ENCODE assay signal across 24 cellular contexts in the genomic region with DNA sequence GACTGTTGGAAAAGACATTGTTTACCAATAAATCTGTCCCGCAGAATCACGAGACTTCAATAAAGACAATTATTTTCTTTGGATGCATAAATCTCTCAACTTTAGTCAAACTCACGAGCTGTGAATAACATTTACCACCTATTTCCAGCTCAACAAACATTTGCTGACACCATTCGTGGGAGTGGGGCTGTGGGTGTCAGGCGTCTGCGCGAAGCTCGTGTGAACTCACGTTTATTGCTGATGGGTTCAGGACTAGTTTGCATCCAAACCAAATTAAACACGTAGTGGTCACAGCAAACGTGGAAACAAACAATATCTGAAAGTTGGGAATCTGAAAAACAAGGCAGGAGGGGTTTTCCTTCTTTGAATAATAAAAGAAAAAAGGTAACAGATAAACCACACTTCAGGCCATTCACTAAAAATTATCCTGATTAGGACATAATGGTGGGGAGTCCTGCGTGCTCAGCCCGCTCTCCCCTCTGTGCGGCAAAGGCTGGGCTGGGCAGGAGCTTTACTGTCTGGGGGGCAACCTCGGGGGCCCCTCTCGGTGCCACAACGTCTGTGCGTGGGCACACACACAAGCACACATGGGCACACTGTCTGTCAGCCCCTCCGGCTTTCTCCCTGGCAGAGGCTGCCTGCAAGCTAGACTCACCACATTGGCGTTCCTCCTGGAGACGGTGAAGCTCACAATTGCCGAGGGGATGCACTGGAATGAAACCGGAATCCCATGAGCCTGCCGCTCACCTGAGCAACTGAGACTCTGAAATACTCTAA. TPM values are rescaled to one million over a fixed set of nuclear protein-coding genes. Genes with fewer than 3 reads are reported as not detected.
"Had no signal": no experiment of that assay in that cellular context is flagged by ENCODE, and none has a peak within 500 bp of the region (broad histone marks: within the 10 kb centered on the region; RNA-seq: fewer than 3 reads in every experiment).

No MANE protein-coding gene starts in this region.

- DNase-seq: activated CD4-positive, alpha-beta T cell treated with anti-CD3 and anti-CD28 coated beads, Interleukin-2, amount 10 ng/mL, durations not matched to agents 24 days and 14 days; activated CD8-positive, alpha-beta T cell treated with anti-CD3 and anti-CD28 coated beads for 36 hours; activated naive CD4-positive, alpha-beta T cell treated with anti-CD3 and anti-CD28 coated beads for 36 hours; activated naive CD8-positive, alpha-beta T cell treated with anti-CD3 and anti-CD28 coated beads, Interleukin-2, amount 50 U/mL, for 24 hours; activated T-cell treated with anti-CD3 and anti-CD28 coated beads, Interleukin-2, amount 50 U/mL, for 24 hours; anterior cingulate cortex; central memory CD4-positive, alpha-beta T cell; gastrocnemius medialis; head of caudate nucleus; kidney glomerular epithelial cell; left ventricle myocardium inferior; mucosa of descending colon; naive B cell; small intestine; stimulated activated CD4-positive, alpha-beta T cell treated with anti-CD3 and anti-CD28 coated beads, Interleukin-4, amount 100 ng/mL, for 1 hour; T-helper 1 cell; T-helper 9 cell; testis; upper lobe of left lung had no signal

- H3K27me3 ChIP-seq: neutrophil, right lobe of liver, testis, upper lobe of left lung had no signal

- H3K9me3 ChIP-seq: gastrocnemius medialis, left ventricle myocardium inferior, mucosa of descending colon, neutrophil, right lobe of liver, testis, upper lobe of left lung had no signal

- FAIRE-seq: small intestine had no signal

- H3K36me3 ChIP-seq: gastrocnemius medialis, left ventricle myocardium inferior, right lobe of liver, upper lobe of left lung had no signal

- H3K4me1 ChIP-seq: gastrocnemius medialis, left ventricle myocardium inferior, parathyroid adenoma, right lobe of liver, testis had no signal

- H3K4me3 ChIP-seq: coronary artery, gastrocnemius medialis, left ventricle myocardium inferior, mucosa of descending colon, right lobe of liver, testis, upper lobe of left lung had no signal

- H3K27ac ChIP-seq: coronary artery, gastrocnemius medialis, left ventricle myocardium inferior, neutrophil, parathyroid adenoma, right lobe of liver, testis had no signal

RNA-seq across cellular contexts. Expression of gene MLC1, which starts 5.3 kb away (rescaled TPM):
- total RNA-seq: activated CD4-positive, alpha-beta T cell treated with anti-CD3 and anti-CD28 coated beads, Interleukin-2, amount 10 ng/mL, durations not matched to agents 24 days and 14 days had no signal

RNA-seq across cellular contexts. Expression of gene MOV10L1, which starts 9.9 kb away (rescaled TPM):
- total RNA-seq: activated CD4-positive, alpha-beta T cell treated with anti-CD3 and anti-CD28 coated beads, Interleukin-2, amount 10 ng/mL, durations not matched to agents 24 days and 14 days; activated naive CD4-positive, alpha-beta T cell treated with anti-CD3 and anti-CD28 coated beads for 36 hours had no signal

RNA-seq across cellular contexts. Expression of gene TTLL8, which starts 21.8 kb away (rescaled TPM):
- total RNA-seq: activated CD4-positive, alpha-beta T cell treated with anti-CD3 and anti-CD28 coated beads, Interleukin-2, amount 10 ng/mL, durations not matched to agents 24 days and 14 days; activated CD8-positive, alpha-beta T cell treated with anti-CD3 and anti-CD28 coated beads for 36 hours; activated naive CD4-positive, alpha-beta T cell treated with anti-CD3 and anti-CD28 coated beads for 36 hours; gastrocnemius medialis; left ventricle myocardium inferior; mucosa of descending colon; right lobe of liver; upper lobe of left lung had no signal
- polyA plus RNA-seq: esophagus, small intestine had no signal
